ENCODE assay signal across 35 cellular contexts in the genomic region with DNA sequence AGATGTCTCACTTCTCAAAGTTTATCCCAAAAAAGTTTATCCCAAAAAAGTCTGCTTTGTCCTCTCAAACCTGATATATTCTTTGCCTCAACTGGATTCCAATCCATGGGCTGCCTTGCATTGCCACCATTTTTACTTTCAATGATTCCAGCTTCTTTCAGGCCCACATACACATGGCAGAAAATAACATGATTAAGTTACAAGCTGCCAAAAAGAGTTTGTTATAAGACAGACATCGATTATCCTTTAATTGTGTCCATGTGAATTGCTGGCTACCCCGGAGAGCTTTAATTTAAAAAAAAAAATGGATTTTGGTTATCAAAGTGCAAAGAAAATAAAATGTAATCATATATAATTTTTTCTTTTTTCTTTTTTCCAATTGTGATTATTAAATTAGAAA.
"Had no signal": no experiment of that assay in that cellular context is flagged by ENCODE, and none has a peak within 500 bp of the region (broad histone marks: within the 10 kb centered on the region; RNA-seq: fewer than 3 reads in every experiment).

No MANE protein-coding gene starts in this region.

- H3K27me3 ChIP-seq: MG63 had no signal

- H3K36me3 ChIP-seq: MG63 had no signal

- H3K9ac ChIP-seq: KMS-11 had no signal

- H3K4me2 ChIP-seq: KMS-11 had no signal

- H3K4me3 ChIP-seq: MG63 had no signal

- H3K27ac ChIP-seq: KMS-11 had no signal

- H3K9me3 ChIP-seq: MG63 had no signal

- DNase-seq: Karpas-422, Kasumi-1, KBM-7, KG1, MG63, MM.1S, NCI-H1048, NCI-H1092, NCI-H1092 treated with DMSO at 0.1 percent for 48 hours, NCI-H1105, NCI-H1105 treated with DMSO at 0.1 percent for 48 hours, NCI-H1417, NCI-H1417 treated with DMSO at 0.1 percent for 48 hours, NCI-H1436, NCI-H1436 treated with DMSO at 0.1 percent for 48 hours, NCI-H146, NCI-H1694, NCI-H1694 treated with DMSO at 0.1 percent for 48 hours, NCI-H187, NCI-H187 treated with DMSO at 0.1 percent for 48 hours, NCI-H1930, NCI-H2029, NCI-H2029 treated with DMSO at 0.1 percent for 48 hours, NCI-H2081, NCI-H2081 treated with DMSO at 0.1 percent for 48 hours, NCI-H2107, NCI-H2171, NCI-H2171 treated with DMSO at 0.1 percent for 48 hours, NCI-H2227 treated with DMSO at 0.1 percent for 48 hours, NCI-H226, NCI-H345, NCI-H446, NCI-H446 treated with DMSO at 0.1 percent for 48 hours, NCI-H510A had no signal
